Comparison of ENCODE assay signal across 9 cellular contexts in the genomic region with DNA sequence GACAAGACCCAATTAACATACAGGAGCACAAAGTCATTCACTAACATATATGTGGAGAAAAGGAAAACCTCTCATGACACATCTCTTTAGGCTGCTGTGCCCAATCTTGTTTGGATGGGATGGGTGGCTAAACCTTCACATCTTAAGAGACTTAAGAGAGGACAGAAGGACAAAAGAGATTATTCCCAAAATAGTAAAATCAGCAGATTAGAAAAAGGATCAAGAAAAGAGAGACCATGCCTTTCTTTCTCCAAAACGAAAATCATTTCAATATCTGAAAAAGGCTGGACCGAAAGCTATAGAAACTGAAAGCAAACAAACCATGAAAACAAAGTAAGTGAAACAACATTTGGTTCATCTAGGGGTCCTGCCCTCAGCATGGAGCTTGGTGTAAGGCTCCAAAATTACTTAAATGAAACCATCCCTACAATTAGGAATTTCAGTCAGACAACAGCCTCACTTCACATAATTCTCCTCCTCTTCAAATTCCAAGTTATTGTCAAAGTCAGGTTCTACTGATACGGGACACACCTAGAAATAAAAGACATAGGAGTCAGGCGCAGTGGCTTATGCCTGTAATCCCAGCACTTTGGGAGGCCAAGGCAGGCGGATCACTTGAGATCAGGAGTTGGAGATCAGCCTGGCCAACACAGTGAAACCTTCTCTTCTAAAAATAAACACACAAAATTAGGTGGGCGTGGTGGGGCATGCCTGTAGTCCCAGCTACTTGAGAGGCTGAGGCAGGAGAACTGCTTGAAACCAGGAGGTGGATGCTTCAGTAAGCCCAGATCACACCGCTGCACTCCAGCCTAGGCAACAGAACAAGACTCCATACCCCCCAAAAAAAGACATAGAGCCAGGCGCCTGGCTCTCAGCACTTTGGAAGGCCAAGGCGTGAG. TPM values are rescaled to one million over a fixed set of nuclear protein-coding genes. Genes with fewer than 3 reads are reported as not detected.
DNase-seq lines count a peak whose midpoint lies in the region; ATAC-seq and TF ChIP-seq lines count a peak whose summit lies in the region.
"Had no signal": no experiment of that assay in that cellular context is flagged by ENCODE, and none has a peak within 500 bp of the region (broad histone marks: within the 10 kb centered on the region; RNA-seq: fewer than 3 reads in every experiment).

No MANE protein-coding gene starts in this region.

- H3K9me3 ChIP-seq in right atrium auricular region: no peaks in the 10 kb centered on the region
- H3K9me3 ChIP-seq in upper lobe of right lung: no peaks in the 10 kb centered on the region

- H3K4me3 ChIP-seq in right atrium auricular region (no peak overlapping the region), upper lobe of right lung (no peak overlapping the region)

- H3K4me1 ChIP-seq in right atrium auricular region (peaks cover 0 to 86% of the 10 kb centered on the region in 2 donors), upper lobe of right lung (peaks cover 84% of the 10 kb centered on the region)

- no peak for TF ChIP-seq CTCF in right atrium auricular region (IDR thresholded peaks at IDR 0.05)
- TF ChIP-seq CTCF in upper lobe of right lung (IDR thresholded peaks at IDR 0.05): no peak

- H3K4me1 Mint-ChIP-seq in activated naive CD8-positive, alpha-beta T cell treated with anti-CD3 and anti-CD28 coated beads, Interleukin-2, amount 50 U/mL, for 24 hours: peaks cover 85% of the 10 kb centered on the region

- H3K4me3 Mint-ChIP-seq in activated naive CD8-positive, alpha-beta T cell treated with anti-CD3 and anti-CD28 coated beads, Interleukin-2, amount 50 U/mL, for 24 hours: peak overlapping the region; percentile 76

- H3K27ac ChIP-seq in right atrium auricular region: peak overlapping the region; percentile 60 to 74
- peak overlapping the region; percentile 52 for H3K27ac ChIP-seq in upper lobe of right lung
- H3K27ac ChIP-seq: HL-60 had no signal

- H3K27me3 ChIP-seq in right atrium auricular region: no peaks in the 10 kb centered on the region
- H3K27me3 ChIP-seq in upper lobe of right lung: no peaks in the 10 kb centered on the region

- DNase-seq in right atrium auricular region (ENCODE audit: low spot score) (no peak), cardiac septum (ENCODE audit: low spot score) (no peak), lung microvascular endothelial cell (ENCODE audit: low read depth in 2 of 2) (peak; percentile 33 to 61), upper lobe of right lung (no peak), Kasumi-1 (lab: John Stamatoyannopoulos, UW) (no peak)
- DNase-seq in activated naive CD8-positive, alpha-beta T cell treated with anti-CD3 and anti-CD28 coated beads, Interleukin-2, amount 50 U/mL, for 24 hours: no peak

- H3K36me3 ChIP-seq in right atrium auricular region: no peaks in the 10 kb centered on the region
- H3K36me3 ChIP-seq in upper lobe of right lung: no peaks in the 10 kb centered on the region

- no peaks in the 10 kb centered on the region for H3K9me3 Mint-ChIP-seq in activated naive CD8-positive, alpha-beta T cell treated with anti-CD3 and anti-CD28 coated beads, Interleukin-2, amount 50 U/mL, for 24 hours

- H3K27me3 Mint-ChIP-seq in activated naive CD8-positive, alpha-beta T cell treated with anti-CD3 and anti-CD28 coated beads, Interleukin-2, amount 50 U/mL, for 24 hours: no peaks in the 10 kb centered on the region

- peak overlapping the region; percentile 33 for H3K27ac Mint-ChIP-seq in activated naive CD8-positive, alpha-beta T cell treated with anti-CD3 and anti-CD28 coated beads, Interleukin-2, amount 50 U/mL, for 24 hours

- intact Hi-C loops in cardiac septum (cut with DNase I) (no loop called here), upper lobe of right lung (cut with DNase I) (no loop called here)

- no peak for ATAC-seq in activated naive CD8-positive, alpha-beta T cell treated with anti-CD3 and anti-CD28 coated beads, Interleukin-2, amount 50 U/mL, for 24 hours
- ATAC-seq in upper lobe of right lung (no peak), GM19397 (IDR thresholded peaks at IDR 0.05; ENCODE audit: unreplicated experiment) (no peak), HG03432 (IDR thresholded peaks at IDR 0.05; ENCODE audit: unreplicated experiment) (no peak)

- H3K36me3 Mint-ChIP-seq in activated naive CD8-positive, alpha-beta T cell treated with anti-CD3 and anti-CD28 coated beads, Interleukin-2, amount 50 U/mL, for 24 hours (ENCODE audit: low read depth): peaks cover 54% of the 10 kb centered on the region

RNA-seq across cellular contexts. Expression of a gene that starts 5.2 kb away (rescaled TPM):
- total RNA-seq in right atrium auricular region (100 to 1,000 TPM; 128 to 163 TPM), cardiac septum (142 TPM), lung microvascular endothelial cell (191 and 262 TPM in 2 replicates), upper lobe of right lung (156 TPM)

RNA-seq across cellular contexts. Expression of a gene that starts 58.1 kb away (rescaled TPM):
- total RNA-seq in right atrium auricular region (1 to 10 TPM; 4.0 to 9.0 TPM), cardiac septum (1.3 TPM), lung microvascular endothelial cell (0.22 and 0.99 TPM in 2 replicates), upper lobe of right lung (4.4 TPM)

Comparison
In these comparisons a context has a peak if more than half of its experiments do, and no peak if none do; other contexts are left out.
1. DNase-seq: peak in lung microvascular endothelial cell (2 of 2); none in right atrium auricular region (single experiment), cardiac septum (single experiment), activated naive CD8-positive, alpha-beta T cell treated with anti-CD3 and anti-CD28 coated beads, Interleukin-2, amount 50 U/mL, for 24 hours (single experiment), upper lobe of right lung (single experiment) and Kasumi-1 (0 of 2).